In genomic region chr2:96964221-96964905, GRCh38 we compare ENCODE assay signal across 26 cellular contexts. TPM values are rescaled to one million over a fixed set of nuclear protein-coding genes. Genes with fewer than 3 reads are reported as not detected.
DNase-seq lines count a peak whose midpoint lies in the region; ATAC-seq, FAIRE-seq and TF ChIP-seq lines count a peak whose summit lies in the region.
"Had no signal": no experiment of that assay in that cellular context is flagged by ENCODE, and none has a peak within 500 bp of the region (broad histone marks: within the 10 kb centered on the region; RNA-seq: fewer than 3 reads in every experiment).

No MANE protein-coding gene starts in this region.

- no peaks in the 10 kb centered on the region for H3K36me3 Mint-ChIP-seq in activated T-cell treated with anti-CD3 and anti-CD28 coated beads, Interleukin-2, amount 50 U/mL, for 24 hours (ENCODE audit: low read depth)
- H3K36me3 Mint-ChIP-seq in activated T-cell treated with anti-CD3 and anti-CD28 coated beads, Interleukin-2, amount 50 U/mL, for 72 hours (ENCODE audit: insufficient read depth in 2 of 2): no peaks in the 10 kb centered on the region

- no peak overlapping the region for H3K4me2 ChIP-seq in K562 (ENCODE audit: insufficient read depth, low read length)

- TF ChIP-seq RAD21 in K562 (CRISPR knock-in tag; conservative IDR thresholded peaks at IDR 0.05 in 1 of 2, IDR thresholded peaks at IDR 0.05 in 1 of 2): no peak

- no peaks in the 10 kb centered on the region for H3K79me2 ChIP-seq in K562 (ENCODE audit: control insufficient read depth, insufficient read depth, low read length)

- no peak overlapping the region for H3K4me3 ChIP-seq in K562
- no peak overlapping the region for H3K4me3 ChIP-seq in small intestine (ENCODE audit: low read depth in 1 of 2, low read length in 2 of 2)
- H3K4me3 ChIP-seq: breast epithelium, coronary artery, lung had no signal

- H3K4me1 ChIP-seq in K562 (replicated peaks in 1 of 2; ENCODE audit: control insufficient read depth in 2 of 2, insufficient read depth in 2 of 2, low read length in 2 of 2) (peaks cover 0 to 23% of the 10 kb centered on the region in 2 experiments; a peak in 4 of 5 replicates), small intestine (ENCODE audit: control insufficient read depth in 2 of 2, insufficient read depth in 1 of 2, low read depth in 1 of 2, low read length in 1 of 2) (peaks cover 0 to 3% of the 10 kb centered on the region in 2 donors)
- H3K4me1 ChIP-seq: breast epithelium had no signal

- intact Hi-C loops in K562 (cut with micrococcal nuclease): loop anchor here (5.0 kb wide), 2 partner anchors 148 to 412 kb away; partner anchors contain the start of gene ANKRD36

- 0 out of 2 replicates have a peak, but pooled peaks cover 5% of the 10 kb centered on the region for H4K20me1 ChIP-seq in K562 (replicated peaks; ENCODE audit: control insufficient read depth, insufficient read depth, low read length)

- TF ChIP-seq EP300 in K562 (IDR thresholded peaks at IDR 0.05; ENCODE audit: low read length): no peak

- no peak overlapping the region for H2AFZ ChIP-seq in K562 (ENCODE audit: low read depth, low read length)

- in situ Hi-C loops in K562 (cut with MboI) (loop anchor here (25.0 kb wide), 1 partner anchor 402 kb away; no protein-coding TSS in a partner anchor), KBM-7 (cut with MboI; ENCODE audit: low pct_unique_long_range_greater_than_20kb, low sequenced_read_pairs) (no loop called here)

- no peaks in the 10 kb centered on the region for H3K9me3 Mint-ChIP-seq in activated T-cell treated with anti-CD3 and anti-CD28 coated beads, Interleukin-2, amount 50 U/mL, for 24 hours
- H3K9me3 Mint-ChIP-seq in activated T-cell treated with anti-CD3 and anti-CD28 coated beads, Interleukin-2, amount 50 U/mL, for 72 hours: no peaks in the 10 kb centered on the region

- H3K36me3 ChIP-seq in K562 (ENCODE audit: control insufficient read depth, insufficient read depth, low read length) (no peaks in the 10 kb centered on the region), small intestine (ENCODE audit: control insufficient read depth in 2 of 2, insufficient read depth in 2 of 2, low read length in 2 of 2) (no peaks in the 10 kb centered on the region)
- H3K36me3 ChIP-seq: breast epithelium, WERI-Rb-1 had no signal

- no peaks in the 10 kb centered on the region for H3K9me1 ChIP-seq in K562 (ENCODE audit: control insufficient read depth, insufficient read depth, low read length)

- H3K4me3 Mint-ChIP-seq in activated T-cell treated with anti-CD3 and anti-CD28 coated beads, Interleukin-2, amount 50 U/mL, for 24 hours: no peak overlapping the region
- H3K4me3 Mint-ChIP-seq in activated T-cell treated with anti-CD3 and anti-CD28 coated beads, Interleukin-2, amount 50 U/mL, for 72 hours: no peak overlapping the region

- no peak for TF ChIP-seq POLR2A in K562 (conservative IDR thresholded peaks at IDR 0.05)

- FAIRE-seq in K562 (lab: Jason Lieb, UNC) (no peak), small intestine (lab: Jason Lieb, UNC) (no peak)
- FAIRE-seq: endometrium, G401.6, urothelium cell line had no signal

- POLR2A ChIA-PET in K562 (lab: Yijun Ruan, JAX): interaction anchor here (0.6 to 1.0 kb wide), 3 partner anchors 11 to 229 kb away, joined by 3 to 4 read pairs (median 3); no protein-coding TSS in a partner anchor

- peak; percentile 25 for DNase-seq in activated T-cell treated with anti-CD3 and anti-CD28 coated beads, Interleukin-2, amount 50 U/mL, for 24 hours
- DNase-seq in activated T-cell treated with anti-CD3 and anti-CD28 coated beads, Interleukin-2, amount 50 U/mL, for 72 hours: no peak
- DNase-seq in D341Med (ENCODE audit: low spot score): peak; percentile 16
- DNase-seq in K562 (ENCODE audit: extremely low read depth in 1 of 4, low spot score in 3 of 4): no peak
- peak; percentile 83 for DNase-seq in small intestine
- DNase-seq in KBM-7: no peak
- no peak for DNase-seq in stimulated activated CD4-positive, alpha-beta T cell treated with anti-CD3 and anti-CD28 coated beads, Interleukin-2, amount 100 ng/mL, for 48 hours
- DNase-seq in nucleus accumbens (lab: John Stamatoyannopoulos, UW): no peak
- DNase-seq: ACHN; activated CD8-positive, alpha-beta memory T cell treated with anti-CD3 and anti-CD28 coated beads for 24 hours; H7; NCI-H510A; SIG-M5; substantia nigra; WERI-Rb-1 had no signal

- CTCF ChIA-PET in K562 (lab: Yijun Ruan, JAX; ENCODE audit: low intra/inter-chr PET ratio): no interaction called here

- peaks cover 71% of the 10 kb centered on the region for H3K4me1 Mint-ChIP-seq in activated T-cell treated with anti-CD3 and anti-CD28 coated beads, Interleukin-2, amount 50 U/mL, for 24 hours (ENCODE audit: low read depth)
- peaks cover 72% of the 10 kb centered on the region for H3K4me1 Mint-ChIP-seq in activated T-cell treated with anti-CD3 and anti-CD28 coated beads, Interleukin-2, amount 50 U/mL, for 72 hours (ENCODE audit: low read depth)

- no peaks in the 10 kb centered on the region for H3K27me3 Mint-ChIP-seq in activated T-cell treated with anti-CD3 and anti-CD28 coated beads, Interleukin-2, amount 50 U/mL, for 24 hours
- H3K27me3 Mint-ChIP-seq in activated T-cell treated with anti-CD3 and anti-CD28 coated beads, Interleukin-2, amount 50 U/mL, for 72 hours (ENCODE audit: low read depth): no peaks in the 10 kb centered on the region

- no peak overlapping the region for H3K9ac ChIP-seq in K562 (ENCODE audit: insufficient read depth in 1 of 2, low read depth in 2 of 2, low read length in 2 of 2)

- no peak overlapping the region for H3K27ac Mint-ChIP-seq in activated T-cell treated with anti-CD3 and anti-CD28 coated beads, Interleukin-2, amount 50 U/mL, for 24 hours
- H3K27ac Mint-ChIP-seq in activated T-cell treated with anti-CD3 and anti-CD28 coated beads, Interleukin-2, amount 50 U/mL, for 72 hours: no peak overlapping the region

- H3K27me3 ChIP-seq in K562 (ENCODE audit: control insufficient read depth in 2 of 2, insufficient read depth in 2 of 2, low read length in 2 of 2): peaks cover 0 to 16% of the 10 kb centered on the region in 2 experiments; a peak in 3 of 5 replicates
- H3K27me3 ChIP-seq in small intestine (ENCODE audit: control insufficient read depth in 2 of 2, insufficient read depth in 2 of 2, low read length in 2 of 2): no peaks in the 10 kb centered on the region
- H3K27me3 ChIP-seq: breast epithelium had no signal

- TF ChIP-seq CTCF in K562 (IDR thresholded peaks at IDR 0.05 in 2 of 3, conservative IDR thresholded peaks at IDR 0.05 in 1 of 3; ENCODE audit: insufficient read depth in 2 of 3, low read depth in 1 of 3, low read length in 3 of 3): no peak

- 33% methylated on average over 8 of the region's 9 CpGs for WGBS in K562 (ENCODE audit: insufficient coverage, low coverage, missing lambda C conversion rate)
- 25 to 61% (median 53%) methylated on average over 9 of the region's 9 CpGs for WGBS in small intestine, 3 donors

- H3K27ac ChIP-seq in K562 (ENCODE audit: extremely low read depth, low read depth, low read length) (no peak overlapping the region), small intestine (ENCODE audit: low read depth in 1 of 2, low read length in 1 of 2) (no peak overlapping the region)
- H3K27ac ChIP-seq: C4-2B, coronary artery, HL-60, WERI-Rb-1 had no signal

- no TSS peak for BruUV-seq in K562 (replicated peaks; lab: Mats Ljungman, UMichigan)

- no peak for ATAC-seq in activated T-cell treated with anti-CD3 and anti-CD28 coated beads, Interleukin-2, amount 50 U/mL, for 72 hours (replicated peaks in 1 of 2)
- no peak for ATAC-seq in K562

- H3K9me3 ChIP-seq in K562 (replicated peaks; ENCODE audit: control insufficient read depth, insufficient read depth, low read depth, low read length) (no peaks in the 10 kb centered on the region), small intestine (ENCODE audit: control insufficient read depth, low read depth) (no peaks in the 10 kb centered on the region)
- H3K9me3 ChIP-seq: breast epithelium had no signal

TF ChIP-seq in K562, 482 proteins besides CTCF, POLR2A, EP300 and RAD21 (continues in another document):
- TF ChIP-seq ETV6 (IDR thresholded peaks at IDR 0.05; ENCODE audit: borderline replicate concordance in 1 of 2, low read depth in 2 of 2, low read length in 1 of 2) (no peak), ETV6 (CRISPR knock-in tag; IDR thresholded peaks at IDR 0.05; ENCODE audit: borderline replicate concordance) (no peak), ADNP (tag; IDR thresholded peaks at IDR 0.05) (no peak), MNT (conservative IDR thresholded peaks at IDR 0.05) (no peak)

RNA-seq across cellular contexts. Expression of gene FAM178B, which starts 22.0 kb away (rescaled TPM):
- total RNA-seq in activated T-cell treated with anti-CD3 and anti-CD28 coated beads, Interleukin-2, amount 50 U/mL, for 72 hours: 1 to 10 TPM; 1.0 to 1.2 TPM
- total RNA-seq in K562 (2011; cell fraction: chromatin; rRNA removed; ENCODE audit: low replicate concordance): 43.9 and 142 TPM in 2 replicates
- total RNA-seq in K562 (2011; cell fraction: nucleolus; rRNA removed): 242 and 249 TPM in 2 replicates
- total RNA-seq in K562 (2011; cell fraction: nucleoplasm; rRNA removed): 153 and 176 TPM in 2 replicates
- total RNA-seq in K562 (2014; rRNA removed): 68.1 and 118 TPM in 2 replicates
- 10.0 and 20.6 TPM in 2 replicates for total RNA-seq in K562 (2014; rRNA removed; fragmentation: Illumina TruSeq; extraction: Trizol)
- 79.9 and 82.6 TPM in 2 replicates for total RNA-seq in K562 (2015; rRNA removed; fragmentation: Illumina TruSeq; extraction: Trizol)
- total RNA-seq in K562 (2021): 152 and 177 TPM in 2 replicates
- polyA plus RNA-seq in K562 (2011; rRNA removed): 68.4 and 788 TPM in 2 replicates
- polyA plus RNA-seq in K562 (2011; cell fraction: cytosol; rRNA removed): 415 and 947 TPM in 2 replicates
- 317 and 745 TPM in 2 replicates for polyA plus RNA-seq in K562 (2011; cell fraction: nucleus; rRNA removed)
- polyA plus RNA-seq in K562 (2012): 495 and 1,020 TPM in 2 replicates
- polyA plus RNA-seq in K562 (2014; fragmentation: Illumina TruSeq; extraction: Trizol): 175 and 265 TPM in 2 replicates
- polyA plus RNA-seq in K562 (2014; fragmentation: Nextera tagmentation; extraction: Ambion mirVana): 10 to 100 TPM; 19.0 to 41.5 TPM
- 139 and 175 TPM in 2 replicates for polyA plus RNA-seq in K562 (2014; rRNA removed)
- polyA minus RNA-seq in K562 (2011; rRNA and poly(A)+ RNA removed): 36.1 and 135 TPM in 2 replicates
- 62.9 and 369 TPM in 2 replicates for polyA minus RNA-seq in K562 (2011; cell fraction: cytosol; rRNA and poly(A)+ RNA removed)
- polyA minus RNA-seq in K562 (2011; cell fraction: nucleus; rRNA and poly(A)+ RNA removed): 23.2 and 101 TPM in 2 replicates
- under 1 TPM in 1 of 3 donors, not detected in 2; 0.27 TPM for polyA plus RNA-seq in small intestine
- total RNA-seq: fibroblast of lung, M059J, renal cortical epithelial cell had no signal
- polyA plus RNA-seq: fibroblast of lung had no signal

Comparison
In these comparisons a context has a peak if more than half of its experiments do, and no peak if none do; other contexts are left out.
1. DNase-seq: peak in activated T-cell treated with anti-CD3 and anti-CD28 coated beads, Interleukin-2, amount 50 U/mL, for 24 hours (single experiment), D341Med (single experiment) and small intestine (single experiment); none in activated T-cell treated with anti-CD3 and anti-CD28 coated beads, Interleukin-2, amount 50 U/mL, for 72 hours (0 of 2), K562 (0 of 4), KBM-7 (single experiment), stimulated activated CD4-positive, alpha-beta T cell treated with anti-CD3 and anti-CD28 coated beads, Interleukin-2, amount 100 ng/mL, for 48 hours (0 of 2) and nucleus accumbens (0 of 56).
2. RNA of gene FAM178B, which starts 22.0 kb away (total RNA-seq): 10.0 to 249 TPM in K562; 1.0 to 1.2 TPM in activated T-cell treated with anti-CD3 and anti-CD28 coated beads, Interleukin-2, amount 50 U/mL, for 72 hours; every median in the first group is over 4 times any median in the second.